1 cellular context compared by ENCODE assay signal in the genomic region with DNA sequence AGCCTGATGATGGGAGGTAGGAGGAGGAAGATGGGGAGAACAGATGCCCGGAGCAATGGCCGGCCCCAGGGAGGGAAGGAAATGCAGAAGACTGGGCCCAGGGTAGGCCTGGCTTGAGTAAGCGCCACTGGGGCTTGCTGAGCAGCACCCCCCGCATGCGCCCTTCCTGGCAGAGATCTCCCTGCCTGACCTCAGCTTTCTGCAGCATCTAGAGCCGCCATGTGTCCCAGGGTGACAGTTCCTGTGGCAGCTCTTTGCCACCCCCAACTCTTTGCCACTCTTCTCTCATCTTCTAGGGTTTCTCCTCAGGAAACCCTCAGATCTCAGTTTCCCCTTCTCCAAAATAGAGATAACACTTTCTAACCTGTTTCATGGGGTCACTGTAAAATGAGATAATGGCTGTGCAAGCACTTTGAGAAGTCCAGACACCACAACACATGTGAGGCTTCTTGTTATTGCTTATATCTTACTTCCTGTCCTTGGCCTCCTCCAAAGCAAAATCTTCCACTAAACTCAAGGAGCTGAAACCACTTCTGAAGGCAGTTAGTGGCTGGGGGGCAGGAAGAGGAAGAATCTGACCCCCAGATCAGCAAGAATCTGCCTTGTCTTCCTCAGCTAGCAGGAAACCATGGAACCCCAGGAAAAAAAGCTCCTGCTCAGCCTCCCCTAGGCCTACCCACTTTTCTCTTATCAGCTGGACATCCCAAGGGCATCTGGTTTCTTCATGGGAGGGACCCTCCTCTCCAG.
TF ChIP-seq lines count a peak whose summit lies in the region.

No MANE protein-coding gene starts in this region.

TF ChIP-seq in liver, 16 proteins besides CTCF, POLR2A, EP300 and RAD21 (continued from another document):
- TF ChIP-seq, protein P1, sequence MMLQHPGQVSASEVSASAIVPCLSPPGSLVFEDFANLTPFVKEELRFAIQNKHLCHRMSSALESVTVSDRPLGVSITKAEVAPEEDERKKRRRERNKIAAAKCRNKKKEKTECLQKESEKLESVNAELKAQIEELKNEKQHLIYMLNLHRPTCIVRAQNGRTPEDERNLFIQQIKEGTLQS (IDR thresholded peaks at IDR 0.05): no peak
- TF ChIP-seq FOXA2 (IDR thresholded peaks at IDR 0.05) (no peak), HNF4A (conservative IDR thresholded peaks at IDR 0.05) (no peak), NR2F2 (IDR thresholded peaks at IDR 0.05) (no peak)
TF ChIP-seq in liver: peak in this region for 0.
